In genomic region chr19:8426283-8426682, GRCh38 we compare ENCODE assay signal across 33 cellular contexts.
"Had no signal": no experiment of that assay in that cellular context is flagged by ENCODE, and none has a peak within 500 bp of the region (broad histone marks: within the 10 kb centered on the region; RNA-seq: fewer than 3 reads in every experiment).

No MANE protein-coding gene starts in this region.

- H3K27ac ChIP-seq: Peyer's patch, SJSA1, WERI-Rb-1 had no signal

- H3K36me3 ChIP-seq: SJSA1, WERI-Rb-1 had no signal

- ATAC-seq: activated CD8-positive, alpha-beta memory T cell treated with anti-CD3 and anti-CD28 coated beads, Interleukin-2, amount 10 ng/mL, durations not matched to agents 7 days and 5 days; activated T-helper 17 cell treated with anti-CD3 and anti-CD28 coated beads, Interleukin-2, amount 50 U/mL, for 72 hours; PC-3 had no signal

- DNase-seq: activated CD4-positive, alpha-beta memory T cell treated with anti-CD3 and anti-CD28 coated beads, Interleukin-2, amount 10 ng/mL, durations not matched to agents 7 days and 5 days; activated CD4-positive, alpha-beta T cell treated with anti-CD3 and anti-CD28 coated beads for 1 hour; activated CD4-positive, alpha-beta T cell treated with anti-CD3 and anti-CD28 coated beads for 48 hours; activated CD4-positive, CD25-positive, alpha-beta regulatory T cell; activated CD8-positive, alpha-beta memory T cell treated with anti-CD3 and anti-CD28 coated beads for 24 hours; activated CD8-positive, alpha-beta memory T cell treated with anti-CD3 and anti-CD28 coated beads, Interleukin-2, amount 10 ng/mL, durations not matched to agents 7 days and 5 days; activated CD8-positive, alpha-beta memory T cell treated with anti-CD3 and anti-CD28 coated beads, Interleukin-2, amount 50 U/mL, for 48 hours; activated effector memory CD4-positive, alpha-beta T cell treated with anti-CD3 and anti-CD28 coated beads, Interleukin-2, amount 50 U/mL, for 16 hours; activated naive CD4-positive, alpha-beta T cell treated with Interleukin-2 at 50 U/mL for 16 hours; activated T-cell treated with anti-CD3 and anti-CD28 coated beads, Interleukin-2, amount 50 U/mL, for 48 hours; adrenal gland; central memory CD4-positive, alpha-beta T cell; KG1; MM.1S; MV-4-11; NCI-H1092; NCI-H1436 treated with DMSO at 0.1 percent for 48 hours; NCI-H1694 treated with DMSO at 0.1 percent for 48 hours; NCI-H2029; NCI-H345; NCI-H524 treated with DMSO at 0.1 percent for 48 hours; NK-92 treated with Interleukin-12 subunit alpha and Interleukin-12 subunit beta, amount 100 ng/mL, for 24 hours; PC-3; Peyer's patch; RPMI8226; SHP77 treated with DMSO at 0.1 percent for 48 hours; SW 1271; T-helper 1 cell; T-helper 2 cell; T-helper 9 cell; WERI-Rb-1 had no signal

- H3K9me3 ChIP-seq: adrenal gland, Peyer's patch, SJSA1 had no signal

- H3K27me3 ChIP-seq: adrenal gland, Peyer's patch, SJSA1 had no signal

- H3K4me3 ChIP-seq: adrenal gland, Peyer's patch, SJSA1 had no signal
